ENCODE assay signal across 8 cellular contexts in the genomic region with DNA sequence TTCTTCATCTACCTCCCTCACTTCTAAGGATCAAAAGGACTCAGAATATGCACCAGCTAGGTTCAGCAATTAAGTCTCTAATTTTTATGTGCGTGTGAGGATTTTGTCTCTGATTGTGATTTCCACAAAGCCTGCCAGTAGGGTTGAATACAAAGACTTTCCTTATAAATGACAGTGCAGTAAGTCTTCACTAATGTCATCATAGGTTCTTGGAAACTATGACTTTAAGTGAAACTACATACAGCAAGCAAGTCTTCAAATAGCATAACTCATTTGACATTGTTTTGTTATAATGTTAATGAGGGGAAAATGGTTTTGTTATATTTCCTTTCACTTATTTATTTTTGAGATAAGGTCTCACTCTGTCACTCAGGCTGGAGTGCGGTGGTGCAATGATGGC.
"Had no signal": no experiment of that assay in that cellular context is flagged by ENCODE, and none has a peak within 500 bp of the region (broad histone marks: within the 10 kb centered on the region; RNA-seq: fewer than 3 reads in every experiment).

No MANE protein-coding gene starts in this region.

- DNase-seq: H9, HCEC 1CT, KBM-7 had no signal

- H3K27me3 Mint-ChIP-seq: IgD-negative memory B cell had no signal

- H3K9me3 Mint-ChIP-seq: GM23338, H9 had no signal

- H3K36me3 Mint-ChIP-seq: IgD-negative memory B cell had no signal

- H3K4me3 Mint-ChIP-seq: GM23338, H9, IgD-negative memory B cell had no signal

- H3K27ac Mint-ChIP-seq: GM23338, H9, IgD-negative memory B cell had no signal

- H3K4me1 Mint-ChIP-seq: GM23338, H9, IgD-negative memory B cell had no signal

- FAIRE-seq: H1, H54, HepG2 had no signal

- ATAC-seq: GM23338, HepG2 had no signal
